20 cellular contexts compared by ENCODE assay signal in genomic region chr13:101390461-101390860, GRCh38. TPM values are rescaled to one million over a fixed set of nuclear protein-coding genes. Genes with fewer than 3 reads are reported as not detected.
DNase-seq lines count a peak whose midpoint lies in the region; ATAC-seq and TF ChIP-seq lines count a peak whose summit lies in the region.
"Had no signal": no experiment of that assay in that cellular context is flagged by ENCODE, and none has a peak within 500 bp of the region (broad histone marks: within the 10 kb centered on the region; RNA-seq: fewer than 3 reads in every experiment).

No MANE protein-coding gene starts in this region.

- no peaks in the 10 kb centered on the region for H3K36me3 Mint-ChIP-seq in stimulated activated effector memory CD8-positive, alpha-beta T cell treated with anti-CD3 and anti-CD28 coated beads, Interleukin-12 subunit alpha, Interleukin-12 subunit beta, amount 100 ng/mL, for 72 hours
- H3K36me3 Mint-ChIP-seq: activated naive CD8-positive, alpha-beta T cell had no signal

- no peak for ATAC-seq in GM18870 (IDR thresholded peaks at IDR 0.05; ENCODE audit: unreplicated experiment)
- ATAC-seq in stimulated activated effector memory CD8-positive, alpha-beta T cell treated with anti-CD3 and anti-CD28 coated beads, Interleukin-12 subunit alpha, Interleukin-12 subunit beta, amount 100 ng/mL, for 72 hours: no peak

- H3K9me3 Mint-ChIP-seq in stimulated activated effector memory CD8-positive, alpha-beta T cell treated with anti-CD3 and anti-CD28 coated beads, Interleukin-12 subunit alpha, Interleukin-12 subunit beta, amount 100 ng/mL, for 72 hours: no peaks in the 10 kb centered on the region
- H3K9me3 Mint-ChIP-seq: stimulated activated naive CD8-positive, alpha-beta T cell treated with anti-CD3 and anti-CD28 coated beads, Interleukin-15, Interleukin-2, amounts not matched to agents 100 ng/mL and 50 ng/mL, for 24 hours had no signal

- no peaks in the 10 kb centered on the region for H3K4me1 Mint-ChIP-seq in stimulated activated effector memory CD8-positive, alpha-beta T cell treated with anti-CD3 and anti-CD28 coated beads, Interleukin-12 subunit alpha, Interleukin-12 subunit beta, amount 100 ng/mL, for 72 hours

- no peaks in the 10 kb centered on the region for H3K79me2 ChIP-seq in ACC112 (ENCODE audit: control insufficient read depth, insufficient read depth, low read length, unreplicated experiment)

- H3K36me3 ChIP-seq in ACC112 (ENCODE audit: insufficient read depth, low read length) (no peaks in the 10 kb centered on the region), brain microvascular endothelial cell (replicated peaks) (no peaks in the 10 kb centered on the region)
- H3K36me3 ChIP-seq: esophagus squamous epithelium, HAP-1, uterus had no signal

- H3K27ac ChIP-seq in ACC112 (ENCODE audit: low read depth, low read length) (peak overlapping the region; percentile 67), brain microvascular endothelial cell (peak overlapping the region; percentile 71)
- H3K27ac ChIP-seq: esophagus squamous epithelium, uterus had no signal

- DNase-seq in LHCN-M2 (ENCODE audit: low read depth) (peak; percentile 70), brain microvascular endothelial cell (no peak), iris pigment epithelial cell (ENCODE audit: low read depth) (peak; percentile 61), OCI-M2 (lab: John Stamatoyannopoulos, UW; ENCODE audit: unreplicated experiment) (no peak)
- DNase-seq in activated CD4-positive, CD25-positive, alpha-beta regulatory T cell (lab: John Stamatoyannopoulos, UW): no peak
- DNase-seq in stimulated activated effector memory CD8-positive, alpha-beta T cell treated with anti-CD3 and anti-CD28 coated beads, Interleukin-12 subunit alpha, Interleukin-12 subunit beta, amount 100 ng/mL, for 72 hours (ENCODE audit: low spot score in 2 of 2): no peak
- DNase-seq: activated CD4-positive, alpha-beta T cell treated with anti-CD3 and anti-CD28 coated beads for 1 hour; esophagus squamous epithelium; KBM-7; mesendoderm; NCI-H146; OCI-M1; small intestine; uterus had no signal

- in situ Hi-C loops in brain microvascular endothelial cell (cut with HindIII; ENCODE audit: low pct_ligation_motif_present, low sequenced_read_pairs): no loop called here

- H3K27me3 ChIP-seq in ACC112 (ENCODE audit: insufficient read depth, low read length): no peaks in the 10 kb centered on the region
- no peaks in the 10 kb centered on the region for H3K27me3 ChIP-seq in brain microvascular endothelial cell (replicated peaks)
- H3K27me3 ChIP-seq: esophagus squamous epithelium, uterus had no signal

- peak overlapping the region; percentile 99 for H2AFZ ChIP-seq in ACC112 (ENCODE audit: low read length, unreplicated experiment)

- H3K4me3 ChIP-seq in ACC112 (ENCODE audit: low read depth, low read length) (peak overlapping the region; percentile 66), brain microvascular endothelial cell (ENCODE audit: low read depth, low read length) (no peak overlapping the region)
- H3K4me3 ChIP-seq: esophagus squamous epithelium, HAP-1, uterus had no signal

- no peak for TF ChIP-seq CTCF in brain microvascular endothelial cell (IDR thresholded peaks at IDR 0.05; ENCODE audit: low read depth, low read length, missing control alignments)

- H3K4me3 Mint-ChIP-seq in stimulated activated effector memory CD8-positive, alpha-beta T cell treated with anti-CD3 and anti-CD28 coated beads, Interleukin-12 subunit alpha, Interleukin-12 subunit beta, amount 100 ng/mL, for 72 hours: no peak overlapping the region
- H3K4me3 Mint-ChIP-seq: activated naive CD8-positive, alpha-beta T cell; stimulated activated naive CD8-positive, alpha-beta T cell treated with anti-CD3 and anti-CD28 coated beads, Interleukin-15, Interleukin-2, amounts not matched to agents 100 ng/mL and 50 ng/mL, for 24 hours had no signal

- peaks cover 7% of the 10 kb centered on the region for H3K4me1 ChIP-seq in ACC112 (ENCODE audit: control insufficient read depth, insufficient read depth, low read length, unreplicated experiment)
- H3K4me1 ChIP-seq: esophagus squamous epithelium, HAP-1, uterus had no signal

- no peak overlapping the region for H3K27ac Mint-ChIP-seq in stimulated activated effector memory CD8-positive, alpha-beta T cell treated with anti-CD3 and anti-CD28 coated beads, Interleukin-12 subunit alpha, Interleukin-12 subunit beta, amount 100 ng/mL, for 72 hours
- H3K27ac Mint-ChIP-seq: activated naive CD8-positive, alpha-beta T cell; stimulated activated naive CD8-positive, alpha-beta T cell treated with anti-CD3 and anti-CD28 coated beads, Interleukin-15, Interleukin-2, amounts not matched to agents 100 ng/mL and 50 ng/mL, for 24 hours had no signal

RNA-seq across cellular contexts. Expression of gene NALCN, which starts 25.8 kb away (rescaled TPM):
- 5.0 and 7.0 TPM in 2 replicates for total RNA-seq in LHCN-M2 (2014; rRNA removed)
- 3.7 TPM for polyA plus RNA-seq in LHCN-M2 (2012)
- total RNA-seq: T-helper 1 cell treated with Interleukin-12 subunit alpha and Interleukin-12 subunit beta and Interleukin-4 antibody, amounts not matched to agents 30 ng/mL and 1 ng/mL, for 36 hours had no signal

Comparison
In these comparisons a context has a peak if more than half of its experiments do, and no peak if none do; other contexts are left out.
1. DNase-seq: peak in LHCN-M2 (single experiment) and iris pigment epithelial cell (single experiment); none in brain microvascular endothelial cell (single experiment), OCI-M2 (single experiment), activated CD4-positive, CD25-positive, alpha-beta regulatory T cell (0 of 4) and stimulated activated effector memory CD8-positive, alpha-beta T cell treated with anti-CD3 and anti-CD28 coated beads, Interleukin-12 subunit alpha, Interleukin-12 subunit beta, amount 100 ng/mL, for 72 hours (0 of 2).